In genomic region chr11:46295312-46295995, GRCh38 we compare ENCODE assay signal across 8 cellular contexts. TPM values are rescaled to one million over a fixed set of nuclear protein-coding genes. Genes with fewer than 3 reads are reported as not detected.
DNase-seq lines count a peak whose midpoint lies in the region; FAIRE-seq and TF ChIP-seq lines count a peak whose summit lies in the region.

No MANE protein-coding gene starts in this region.

- FAIRE-seq in GM18507 (lab: Jason Lieb, UNC), result no peak

- H3K9me3 ChIP-seq in ovary, result no peaks in the 10 kb centered on the region
- no peaks in the 10 kb centered on the region for H3K9me3 ChIP-seq in testis

- no peaks in the 10 kb centered on the region for H3K36me3 ChIP-seq in ovary
- no peaks in the 10 kb centered on the region for H3K36me3 ChIP-seq in testis (ENCODE audit: low read depth, missing control alignments)

- no peak for TF ChIP-seq EP300 in ovary (IDR thresholded peaks at IDR 0.05)

- intact Hi-C loops in head of caudate nucleus (cut with DNase I), result no loop called here
- intact Hi-C loops in ovary (cut with DNase I), result no loop called here
- intact Hi-C loops in testis (cut with DNase I; ENCODE audit: low total_unique reads), result loop anchor here (5.0 kb wide), 1 partner anchor 53 kb away; no protein-coding TSS in a partner anchor

- no peaks in the 10 kb centered on the region for H3K27me3 ChIP-seq in ovary
- H3K27me3 ChIP-seq in testis, result no peaks in the 10 kb centered on the region

- H3K27ac ChIP-seq in ovary (peak overlapping the region; percentile 15 to 51), testis (peak overlapping the region in 1 of 2 donors; percentile 62)

- 0 to 1% (median 0%) methylated on average over 30 to 58 of the region's 58 CpGs for WGBS in ovary, 3 donors
- WGBS in testis, 2 donors, result 0 to 2% methylated on average over 28 to 54 of the region's 58 CpGs

- H3K4me3 ChIP-seq in ovary, result peak overlapping the region; percentile 53
- H3K4me3 ChIP-seq in testis, result peak overlapping the region; percentile 32 to 44

- DNase-seq in GM18507 (ENCODE audit: extremely low spot score, insufficient read length, low read depth), result peak; percentile 65
- peak; percentile 89 for DNase-seq in HPDE6-E6E7 (ENCODE audit: extremely low spot score)
- DNase-seq in SK-N-DZ (ENCODE audit: low spot score), result peak; percentile 81
- peak; percentile 83 for DNase-seq in activated naive CD4-positive, alpha-beta T cell treated with anti-CD3 and anti-CD28 coated beads, Interleukin-2, amount 50 U/mL, for 16 hours
- DNase-seq in head of caudate nucleus, result peak; percentile 38 to 93 (median 82)
- DNase-seq in ovary, result peak; percentile 80 to 87 (median 84)
- peak; percentile 85 for DNase-seq in testis
- no peak for DNase-seq in GF-D8 (lab: John Stamatoyannopoulos, UW)

- H3K4me1 ChIP-seq in ovary (ENCODE audit: insufficient read depth) (peaks cover 21% of the 10 kb centered on the region), testis (peaks cover 42% of the 10 kb centered on the region)

- TF ChIP-seq POLR2A in ovary (IDR thresholded peaks at IDR 0.05) (no peak), testis (IDR thresholded peaks at IDR 0.05) (no peak)

- no peak for TF ChIP-seq CTCF in ovary (IDR thresholded peaks at IDR 0.05)
- no peak for TF ChIP-seq CTCF in testis (IDR thresholded peaks at IDR 0.05)

RNA-seq across cellular contexts. Expression of gene CREB3L1, which starts 18.0 kb away (rescaled TPM):
- 0.21 TPM in 1 of 2 replicates, not detected in the other for polyA plus RNA-seq in SK-N-DZ (2014; cell fraction: cytosol; rRNA removed)
- not detected in 2 replicates for polyA plus RNA-seq in SK-N-DZ (2014; cell fraction: nucleus; rRNA removed)
- total RNA-seq in ovary, result 10 to 100 TPM in 3 of 7 donors, 1 to 10 TPM in 4; 1.7 to 63.0 (median 5.2) TPM
- polyA plus RNA-seq in ovary, result 10 to 100 TPM in 1 of 2 donors, 1 to 10 TPM in 1; 7.5 to 25.9 TPM
- 1 to 10 TPM; 5.2 to 8.1 TPM for total RNA-seq in testis
- 19.2 TPM for polyA plus RNA-seq in testis (ENCODE audit: insufficient read depth, low read depth, low replicate concordance)

RNA-seq across cellular contexts. Expression of gene DGKZ, which starts 51.8 kb away (rescaled TPM):
- polyA plus RNA-seq in SK-N-DZ (2014; cell fraction: cytosol; rRNA removed), result 54.5 and 58.7 TPM in 2 replicates
- polyA plus RNA-seq in SK-N-DZ (2014; cell fraction: nucleus; rRNA removed), result 148 and 162 TPM in 2 replicates
- 10 to 100 TPM; 18.8 to 46.0 (median 29.4) TPM for total RNA-seq in ovary
- polyA plus RNA-seq in ovary, result 10 to 100 TPM in 1 of 2 donors, 1 to 10 TPM in 1; 8.9 to 26.1 TPM
- total RNA-seq in testis, result 100 to 1,000 TPM in 1 of 2 donors, 10 to 100 TPM in 1; 67.2 to 104 TPM
- 33.8 TPM for polyA plus RNA-seq in testis (ENCODE audit: insufficient read depth, low read depth, low replicate concordance)
